26 cellular contexts compared by ENCODE assay signal in genomic region chr16:47806309-47806847, GRCh38.
"Had no signal": no experiment of that assay in that cellular context is flagged by ENCODE, and none has a peak within 500 bp of the region (broad histone marks: within the 10 kb centered on the region; RNA-seq: fewer than 3 reads in every experiment).

No MANE protein-coding gene starts in this region.

- H3K4me3 ChIP-seq: neural progenitor cell, pancreas, prostate gland, right lobe of liver, sigmoid colon, stomach, thoracic aorta, thyroid gland, transverse colon, upper lobe of left lung, vagina had no signal

- H3K4me2 ChIP-seq: neural progenitor cell had no signal

- DNase-seq: naive B cell; naive thymus-derived CD8-positive, alpha-beta T cell; nephron progenitor cell; occipital lobe; pancreas; right cardiac atrium; right lobe of liver; sigmoid colon; small intestine; stimulated activated CD4-positive, alpha-beta T cell treated with anti-CD3 and anti-CD28 coated beads, Interleukin-15, amount 100 ng/mL, for 24 hours; stimulated activated CD4-positive, alpha-beta T cell treated with anti-CD3 and anti-CD28 coated beads, Interleukin-2, amount 100 ng/mL, for 24 hours; stimulated activated CD4-positive, alpha-beta T cell treated with anti-CD3 and anti-CD28 coated beads, Interleukin-2, amount 100 ng/mL, for 48 hours; stimulated activated CD4-positive, alpha-beta T cell treated with anti-CD3 and anti-CD28 coated beads, Interleukin-4, amount 100 ng/mL, for 24 hours; stimulated activated naive B cell treated with anti-CD40 and anti-IgM and Interleukin-4, amounts not matched to agents 10 μg/mL and 1 μg/mL and 100 μg/mL, for 72 hours; stimulated activated naive CD4-positive, alpha-beta T cell treated with Interleukin-2 at 50 U/mL for 16 hours; stomach; thyroid gland; transverse colon had no signal

- H3K27me3 Mint-ChIP-seq: stimulated activated naive B cell treated with anti-CD40 and anti-IgM and Interleukin-4, amounts not matched to agents 10 μg/mL and 1 μg/mL and 100 μg/mL, for 72 hours; stimulated activated naive CD8-positive, alpha-beta T cell treated with anti-CD3 and anti-CD28 coated beads, Interleukin-15, Interleukin-2, amounts not matched to agents 100 ng/mL and 50 ng/mL, for 24 hours had no signal

- H3K27me3 ChIP-seq: neural progenitor cell, pancreas, right lobe of liver, sigmoid colon, stomach, thyroid gland, transverse colon, upper lobe of left lung, vagina had no signal

- H3K27ac ChIP-seq: neural progenitor cell, pancreas, prostate gland, right lobe of liver, sigmoid colon, stomach, thoracic aorta, thyroid gland, transverse colon, upper lobe of left lung, vagina had no signal

- H3K4me1 Mint-ChIP-seq: naive B cell; naive thymus-derived CD8-positive, alpha-beta T cell; nephron progenitor cell; neural progenitor cell; stimulated activated effector memory CD8-positive, alpha-beta T cell treated with anti-CD3 and anti-CD28 coated beads, Interleukin-12 subunit alpha, Interleukin-12 subunit beta, amount 100 ng/mL, for 72 hours; stimulated activated naive B cell treated with anti-CD40 and anti-IgM and Interleukin-4, amounts not matched to agents 10 μg/mL and 1 μg/mL and 100 μg/mL, for 72 hours had no signal

- H3K36me3 Mint-ChIP-seq: naive B cell; naive thymus-derived CD8-positive, alpha-beta T cell; natural killer cell treated with Interleukin-12 subunit alpha and Interleukin-12 subunit beta and Interleukin-15 and Interleukin-18, amount 100 ng/mL, for 72 hours; neural progenitor cell; stimulated activated effector memory CD8-positive, alpha-beta T cell treated with anti-CD3 and anti-CD28 coated beads, Interleukin-12 subunit alpha, Interleukin-12 subunit beta, amount 100 ng/mL, for 72 hours; stimulated activated naive B cell treated with anti-CD40 and anti-IgM and Interleukin-4, amounts not matched to agents 10 μg/mL and 1 μg/mL and 100 μg/mL, for 72 hours had no signal

- H3K9me3 ChIP-seq: pancreas, prostate gland, right lobe of liver, stomach, thoracic aorta, thyroid gland, transverse colon, upper lobe of left lung, vagina had no signal

- ATAC-seq: naive thymus-derived CD8-positive, alpha-beta T cell; natural killer cell treated with Interleukin-12 subunit alpha and Interleukin-12 subunit beta and Interleukin-15 and Interleukin-18, amount 100 ng/mL, for 72 hours; pancreas; right cardiac atrium; right lobe of liver; stimulated activated naive B cell treated with anti-CD40 and anti-IgM and Interleukin-4, amounts not matched to agents 10 μg/mL and 1 μg/mL and 100 μg/mL, for 72 hours had no signal

- H2AFZ ChIP-seq: neural progenitor cell had no signal

- H3K4me1 ChIP-seq: neural progenitor cell, pancreas, prostate gland, right lobe of liver, sigmoid colon, stomach, thyroid gland, transverse colon, upper lobe of left lung, vagina had no signal

- H3K9me3 Mint-ChIP-seq: stimulated activated effector memory CD8-positive, alpha-beta T cell treated with anti-CD3 and anti-CD28 coated beads, Interleukin-12 subunit alpha, Interleukin-12 subunit beta, amount 100 ng/mL, for 72 hours; stimulated activated naive CD8-positive, alpha-beta T cell treated with anti-CD3 and anti-CD28 coated beads, Interleukin-15, Interleukin-2, amounts not matched to agents 100 ng/mL and 50 ng/mL, for 24 hours had no signal

- H3K36me3 ChIP-seq: neural progenitor cell, pancreas, prostate gland, right lobe of liver, sigmoid colon, stomach, thoracic aorta, thyroid gland, transverse colon, upper lobe of left lung, vagina had no signal

- H3K27ac Mint-ChIP-seq: naive B cell; naive thymus-derived CD8-positive, alpha-beta T cell; natural killer cell treated with Interleukin-12 subunit alpha and Interleukin-12 subunit beta and Interleukin-15 and Interleukin-18, amount 100 ng/mL, for 72 hours; nephron progenitor cell; neural progenitor cell; stimulated activated effector memory CD8-positive, alpha-beta T cell treated with anti-CD3 and anti-CD28 coated beads, Interleukin-12 subunit alpha, Interleukin-12 subunit beta, amount 100 ng/mL, for 72 hours; stimulated activated naive B cell treated with anti-CD40 and anti-IgM and Interleukin-4, amounts not matched to agents 10 μg/mL and 1 μg/mL and 100 μg/mL, for 72 hours; stimulated activated naive CD8-positive, alpha-beta T cell treated with anti-CD3 and anti-CD28 coated beads, Interleukin-15, Interleukin-2, amounts not matched to agents 100 ng/mL and 50 ng/mL, for 24 hours had no signal

- H3K4me3 Mint-ChIP-seq: naive B cell; naive thymus-derived CD8-positive, alpha-beta T cell; natural killer cell treated with Interleukin-12 subunit alpha and Interleukin-12 subunit beta and Interleukin-15 and Interleukin-18, amount 100 ng/mL, for 72 hours; nephron progenitor cell; neural progenitor cell; stimulated activated effector memory CD8-positive, alpha-beta T cell treated with anti-CD3 and anti-CD28 coated beads, Interleukin-12 subunit alpha, Interleukin-12 subunit beta, amount 100 ng/mL, for 72 hours; stimulated activated naive B cell treated with anti-CD40 and anti-IgM and Interleukin-4, amounts not matched to agents 10 μg/mL and 1 μg/mL and 100 μg/mL, for 72 hours; stimulated activated naive CD8-positive, alpha-beta T cell treated with anti-CD3 and anti-CD28 coated beads, Interleukin-15, Interleukin-2, amounts not matched to agents 100 ng/mL and 50 ng/mL, for 24 hours had no signal
